8 cellular contexts compared by ENCODE assay signal in the genomic region with DNA sequence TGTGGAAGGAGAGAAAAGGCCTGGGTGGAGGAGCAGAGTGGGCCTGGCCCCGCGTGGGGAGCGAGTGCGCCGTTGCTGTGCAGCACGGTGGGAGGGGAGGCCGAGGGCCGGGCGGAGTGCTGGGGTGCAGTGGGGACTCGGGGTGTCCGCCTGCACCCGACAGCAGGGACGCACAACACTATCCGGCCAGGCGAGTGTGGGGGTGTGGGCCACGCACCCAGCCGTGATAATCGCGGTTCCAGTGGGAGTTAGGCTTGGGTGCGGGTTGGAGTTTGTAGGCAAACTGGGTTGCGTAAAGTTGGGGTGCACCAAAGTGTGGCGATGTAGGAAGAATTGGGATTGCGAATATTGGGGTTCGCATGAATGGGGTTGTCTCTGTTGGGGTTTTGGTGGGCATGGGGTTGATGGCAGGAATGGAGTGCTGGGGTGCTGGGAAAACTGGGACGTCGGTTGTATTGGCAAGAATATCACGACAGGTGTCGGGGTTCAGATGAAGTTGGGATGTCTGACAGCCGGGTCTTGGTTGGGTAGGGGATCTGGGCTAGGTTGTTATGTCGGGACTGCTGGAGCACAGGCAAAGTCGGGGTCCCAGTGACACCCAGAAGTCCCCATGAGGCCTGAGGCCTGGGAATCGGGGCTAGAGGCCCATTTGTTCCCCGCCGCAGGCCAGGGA. TPM values are rescaled to one million over a fixed set of nuclear protein-coding genes. Genes with fewer than 3 reads are reported as not detected.
A peak's percentile ranks its signal among the peaks of the same experiment; 100 is the strongest.
DNase-seq lines count a peak whose midpoint lies in the region; ATAC-seq lines count a peak whose summit lies in the region.
"Had no signal": no experiment of that assay in that cellular context is flagged by ENCODE, and none has a peak within 500 bp of the region (broad histone marks: within the 10 kb centered on the region; RNA-seq: fewer than 3 reads in every experiment).

No MANE protein-coding gene starts in this region.

- peak overlapping the region; percentile 87 for H3K27ac ChIP-seq in stomach smooth muscle (ENCODE audit: low read length)

- H3K9me3 Mint-ChIP-seq in IgD-negative memory B cell, result no peaks in the 10 kb centered on the region
- H3K9me3 Mint-ChIP-seq in activated naive CD8-positive, alpha-beta T cell treated with anti-CD3 and anti-CD28 coated beads for 36 hours, result no peaks in the 10 kb centered on the region

- H3K27me3 ChIP-seq in stomach smooth muscle (ENCODE audit: control insufficient read depth in 1 of 2, insufficient read depth in 2 of 2, low read length in 2 of 2), result no peaks in the 10 kb centered on the region

- H3K4me3 ChIP-seq in stomach smooth muscle (ENCODE audit: low read length in 2 of 2), result peak overlapping the region; percentile 3 to 55

- no peak for ATAC-seq in left lobe of liver
- ATAC-seq in HG02798 (IDR thresholded peaks at IDR 0.05; ENCODE audit: poor library complexity, unreplicated experiment), result no peak

- peaks cover 5% of the 10 kb centered on the region for H3K36me3 Mint-ChIP-seq in IgD-negative memory B cell
- peaks cover 37% of the 10 kb centered on the region for H3K36me3 Mint-ChIP-seq in activated naive CD8-positive, alpha-beta T cell treated with anti-CD3 and anti-CD28 coated beads for 36 hours

- no peaks in the 10 kb centered on the region for H3K9me3 ChIP-seq in stomach smooth muscle (ENCODE audit: control insufficient read depth in 2 of 2, low read length in 2 of 2)

- peak overlapping the region; percentile 93 to 95 (median 94) for H3K27ac Mint-ChIP-seq in IgD-negative memory B cell
- peak overlapping the region; percentile 60 for H3K27ac Mint-ChIP-seq in activated naive CD8-positive, alpha-beta T cell treated with anti-CD3 and anti-CD28 coated beads for 36 hours

- no peaks in the 10 kb centered on the region for H3K27me3 Mint-ChIP-seq in IgD-negative memory B cell
- peaks cover 4% of the 10 kb centered on the region for H3K27me3 Mint-ChIP-seq in activated naive CD8-positive, alpha-beta T cell treated with anti-CD3 and anti-CD28 coated beads for 36 hours

- peaks cover 80% of the 10 kb centered on the region for H3K4me1 ChIP-seq in stomach smooth muscle (ENCODE audit: control insufficient read depth, insufficient read depth, low read length)

- DNase-seq in activated naive CD8-positive, alpha-beta T cell treated with anti-CD3 and anti-CD28 coated beads for 36 hours, result no peak
- peak; percentile 62 for DNase-seq in left lobe of liver (ENCODE audit: low spot score)
- no peak for DNase-seq in SKM-1 (lab: John Stamatoyannopoulos, UW; ENCODE audit: unreplicated experiment)
- DNase-seq in GM03348 (ENCODE audit: low spot score), result no peak

- H3K4me3 Mint-ChIP-seq in IgD-negative memory B cell, result peak overlapping the region; percentile 75 to 97 (median 90)
- H3K4me3 Mint-ChIP-seq in activated naive CD8-positive, alpha-beta T cell treated with anti-CD3 and anti-CD28 coated beads for 36 hours, result peak overlapping the region; percentile 77

- peaks cover 22 to 25% of the 10 kb centered on the region in 2 donors for H3K36me3 ChIP-seq in stomach smooth muscle (ENCODE audit: control insufficient read depth in 2 of 2, insufficient read depth in 2 of 2, low read length in 2 of 2)

- H3K4me1 Mint-ChIP-seq in IgD-negative memory B cell, result peaks cover 32 to 47% (median 42%) of the 10 kb centered on the region in 3 donors
- H3K4me1 Mint-ChIP-seq in activated naive CD8-positive, alpha-beta T cell treated with anti-CD3 and anti-CD28 coated beads for 36 hours, result peaks cover 60% of the 10 kb centered on the region

- peak overlapping the region; percentile 52 to 66 for H3K9ac ChIP-seq in stomach smooth muscle (ENCODE audit: low read length in 2 of 2)

RNA-seq across cellular contexts. Expression of gene CIRBP, which starts 0.6 kb away (rescaled TPM):
- 377 TPM for polyA plus RNA-seq in IgD-negative memory B cell
- total RNA-seq in activated naive CD8-positive, alpha-beta T cell treated with anti-CD3 and anti-CD28 coated beads for 36 hours, result 100 to 1,000 TPM; 208 to 216 TPM
- total RNA-seq in left lobe of liver, result 125 TPM

RNA-seq across cellular contexts. Expression of gene FAM174C, which starts 6.8 kb away (rescaled TPM):
- polyA plus RNA-seq in IgD-negative memory B cell, result 115 TPM
- 100 to 1,000 TPM in 1 of 2 experiments, 10 to 100 TPM in 1; 99.8 to 101 TPM for total RNA-seq in activated naive CD8-positive, alpha-beta T cell treated with anti-CD3 and anti-CD28 coated beads for 36 hours
- total RNA-seq in left lobe of liver, result 48.0 TPM

RNA-seq across cellular contexts. Expression of gene EFNA2, which starts 17.1 kb away (rescaled TPM):
- not detected for polyA plus RNA-seq in IgD-negative memory B cell
- not detected for total RNA-seq in activated naive CD8-positive, alpha-beta T cell treated with anti-CD3 and anti-CD28 coated beads for 36 hours
- total RNA-seq in left lobe of liver, result 8.6 TPM
- total RNA-seq: omental fat pad had no signal

RNA-seq across cellular contexts. Expression of gene MIDN, which starts 20.1 kb away (rescaled TPM):
- 4.8 TPM for polyA plus RNA-seq in IgD-negative memory B cell
- total RNA-seq in activated naive CD8-positive, alpha-beta T cell treated with anti-CD3 and anti-CD28 coated beads for 36 hours, result 10 to 100 TPM; 29.3 to 29.6 TPM
- total RNA-seq in left lobe of liver, result 51.7 TPM

RNA-seq across cellular contexts. Expression of gene ATP5F1D, which starts 27.0 kb away (rescaled TPM):
- polyA plus RNA-seq in IgD-negative memory B cell, result 339 TPM
- 100 to 1,000 TPM; 175 to 177 TPM for total RNA-seq in activated naive CD8-positive, alpha-beta T cell treated with anti-CD3 and anti-CD28 coated beads for 36 hours
- total RNA-seq in left lobe of liver, result 282 TPM
